ENCODE assay signal across 8 cellular contexts in genomic region chr22:17172172-17172833, GRCh38. TPM values are rescaled to one million over a fixed set of nuclear protein-coding genes. Genes with fewer than 3 reads are reported as not detected.
A peak's percentile ranks its signal among the peaks of the same experiment; 100 is the strongest.
DNase-seq lines count a peak whose midpoint lies in the region; ATAC-seq, FAIRE-seq and TF ChIP-seq lines count a peak whose summit lies in the region.

No MANE protein-coding gene starts in this region.

- no peaks in the 10 kb centered on the region for H3K27me3 ChIP-seq in bronchial epithelial cell (ENCODE audit: control insufficient read depth, insufficient read depth, low read length)
- 0 out of 5 replicates have a peak, but pooled peaks cover 0 to 5% of the 10 kb centered on the region in 2 experiments for H3K27me3 ChIP-seq in HepG2 (ENCODE audit: control insufficient read depth in 1 of 2, insufficient read depth in 2 of 2, low read length in 2 of 2)
- no peaks in the 10 kb centered on the region for H3K27me3 ChIP-seq in thyroid gland

- TF ChIP-seq CTCF in bronchial epithelial cell (IDR thresholded peaks at IDR 0.05; ENCODE audit: insufficient read depth, low read length, severe bottlenecking) (no peak), HepG2 (CRISPR knock-in tag; IDR thresholded peaks at IDR 0.05) (no peak), thyroid gland (IDR thresholded peaks at IDR 0.05) (peak in 2 of 6 experiments; percentile 8 to 10)

- TF ChIP-seq EP300 in HepG2 (IDR thresholded peaks at IDR 0.05; ENCODE audit: low read depth in 2 of 2, low read length in 2 of 2) (no peak), HepG2 (CRISPR knock-in tag; IDR thresholded peaks at IDR 0.05; ENCODE audit: borderline replicate concordance) (no peak)

- no TSS peak for BruUV-seq in HepG2 (replicated peaks; lab: Mats Ljungman, UMichigan)

- peak overlapping the region; percentile 79 for H2AFZ ChIP-seq in HepG2 (ENCODE audit: low read length)

- no peak for DNase-seq in activated naive CD4-positive, alpha-beta T cell treated with anti-CD3 and anti-CD28 coated beads for 36 hours
- no peak for DNase-seq in activated naive CD4-positive, alpha-beta T cell (lab: John Stamatoyannopoulos, UW)
- DNase-seq in bronchial epithelial cell (ENCODE audit: low read depth), result no peak
- no peak for DNase-seq in HepG2 (ENCODE audit: low spot score)
- DNase-seq in thyroid gland, result peak; percentile 70 to 80
- no peak for DNase-seq in RKO (ENCODE audit: low spot score)
- DNase-seq in AML-193 (lab: John Stamatoyannopoulos, UW), result no peak

- POLR2A ChIA-PET in HepG2 (lab: Yijun Ruan, JAX), result interaction anchor here (1.0 to 1.7 kb wide), 3 partner anchors 29 to 98 kb away, joined by 4 to 13 read pairs (median 7); no protein-coding TSS in a partner anchor

- H4K20me1 ChIP-seq in HepG2 (ENCODE audit: insufficient read depth, low read length), result no peaks in the 10 kb centered on the region

- H3K4me1 Mint-ChIP-seq in activated naive CD4-positive, alpha-beta T cell treated with anti-CD3 and anti-CD28 coated beads for 36 hours (ENCODE audit: low read depth), result peaks cover 5% of the 10 kb centered on the region

- no peak for FAIRE-seq in bronchial epithelial cell (lab: Jason Lieb, UNC)
- FAIRE-seq in HepG2 (lab: Jason Lieb, UNC), result no peak

- TF ChIP-seq POLR2A in HepG2 (IDR thresholded peaks at IDR 0.05; ENCODE audit: insufficient read depth in 1 of 2, low read depth in 2 of 2, low read length in 2 of 2), result no peak
- no peak for TF ChIP-seq POLR2A in thyroid gland (IDR thresholded peaks at IDR 0.05)

- peak overlapping the region; percentile 62 for H3K4me3 ChIP-seq in bronchial epithelial cell (ENCODE audit: low read depth, low read length)
- H3K4me3 ChIP-seq in HepG2 (replicated peaks in 1 of 3; ENCODE audit: insufficient read depth in 1 of 3, low read depth in 2 of 3, low read length in 3 of 3), result peak overlapping the region in 1 of 3 experiments; percentile 78; a peak in 1 of 6 replicates
- H3K4me3 ChIP-seq in thyroid gland (replicated peaks in 1 of 3), result peak overlapping the region in 2 of 3 donors; percentile 27 to 61

- in situ Hi-C loops in HepG2 (cut with HindIII; ENCODE audit: extremely low pct_ligation_motif_present, low pct_unique_long_range_greater_than_20kb), result loop anchor here (10.0 kb wide), 1 partner anchor 98 kb away; no protein-coding TSS in a partner anchor

- no peak for TF ChIP-seq RAD21 in HepG2 (CRISPR knock-in tag; IDR thresholded peaks at IDR 0.05)

- no peaks in the 10 kb centered on the region for H3K79me2 ChIP-seq in HepG2 (ENCODE audit: insufficient read depth, low read length)

- no peak overlapping the region for H3K9ac ChIP-seq in HepG2 (ENCODE audit: insufficient read depth, low read depth, low read length)

- no peaks in the 10 kb centered on the region for H3K27me3 Mint-ChIP-seq in activated naive CD4-positive, alpha-beta T cell treated with anti-CD3 and anti-CD28 coated beads for 36 hours (ENCODE audit: low read depth)

- H3K9me3 Mint-ChIP-seq in activated naive CD4-positive, alpha-beta T cell treated with anti-CD3 and anti-CD28 coated beads for 36 hours, result no peaks in the 10 kb centered on the region

- H3K27ac ChIP-seq in HepG2 (ENCODE audit: extremely low read length, insufficient read depth, low read length), result no peak overlapping the region
- H3K27ac ChIP-seq in thyroid gland, result peak overlapping the region; percentile 84 to 98 (median 95)

- H3K4me1 ChIP-seq in HepG2 (ENCODE audit: insufficient read depth, low read length) (no peaks in the 10 kb centered on the region), thyroid gland (peaks cover 0 to 15% of the 10 kb centered on the region in 2 donors)

- H3K9me3 ChIP-seq in HepG2 (ENCODE audit: low read length), result no peaks in the 10 kb centered on the region
- H3K9me3 ChIP-seq in thyroid gland, result no peaks in the 10 kb centered on the region

- no peaks in the 10 kb centered on the region for H3K36me3 Mint-ChIP-seq in activated naive CD4-positive, alpha-beta T cell treated with anti-CD3 and anti-CD28 coated beads for 36 hours (ENCODE audit: low read depth)

- WGBS in HepG2 (ENCODE audit: low lambda C conversion rate), result 68% methylated on average over 8 of the region's 17 CpGs
- 50 to 59% methylated on average over 15 to 17 of the region's 17 CpGs for WGBS in thyroid gland, 2 donors

- ATAC-seq in HepG2, result no peak
- no peak for ATAC-seq in GM21786 (IDR thresholded peaks at IDR 0.05; ENCODE audit: unreplicated experiment)

- H3K4me2 ChIP-seq in HepG2 (ENCODE audit: low read depth, low read length), result peak overlapping the region; percentile 33

- peak overlapping the region; percentile 78 for H3K4me3 Mint-ChIP-seq in activated naive CD4-positive, alpha-beta T cell treated with anti-CD3 and anti-CD28 coated beads for 36 hours

- H3K36me3 ChIP-seq in bronchial epithelial cell (ENCODE audit: control insufficient read depth, insufficient read depth, low read length) (no peaks in the 10 kb centered on the region), HepG2 (replicated peaks in 1 of 2; ENCODE audit: control insufficient read depth in 1 of 2, insufficient read depth in 2 of 2, low read length in 2 of 2) (no peaks in the 10 kb centered on the region), thyroid gland (no peaks in the 10 kb centered on the region)

- CTCF ChIA-PET in activated naive CD4-positive, alpha-beta T cell treated with anti-CD3 and anti-CD28 coated beads for 36 hours (lab: Charles Lee), result interaction anchor here (0.6 to 4.8 kb wide), 66 partner anchors 9 to 467 kb away, joined by 3 to 85 read pairs (median 4); partner anchors contain the start of genes ADA2, BCL2L13 and HDHD5
- CTCF ChIA-PET in HepG2 (lab: Yijun Ruan, JAX; ENCODE audit: low intra/inter-chr PET ratio, low total read pairs), result interaction anchor here (1.7 kb wide), 1 partner anchor 328 kb away, joined by 8 read pairs; no protein-coding TSS in a partner anchor

- no peak overlapping the region for H3K27ac Mint-ChIP-seq in activated naive CD4-positive, alpha-beta T cell treated with anti-CD3 and anti-CD28 coated beads for 36 hours

- intact Hi-C loops in activated naive CD4-positive, alpha-beta T cell treated with anti-CD3 and anti-CD28 coated beads for 36 hours (cut with micrococcal nuclease), result loop anchor here (2.0 to 5.0 kb wide), 2 partner anchors 45 to 904 kb away; partner anchors contain the start of genes ADA2 and PEX26
- intact Hi-C loops in HepG2 (cut with micrococcal nuclease; ENCODE audit: unreplicated experiment) (loop anchor here (5.0 kb wide), 1 partner anchor 330 kb away; no protein-coding TSS in a partner anchor), thyroid gland (cut with DNase I) (loop anchor here (5.0 kb wide), 1 partner anchor 330 kb away; no protein-coding TSS in a partner anchor)

RNA-seq across cellular contexts. Expression of gene HDHD5, which starts 13.2 kb away (rescaled TPM):
- total RNA-seq in activated naive CD4-positive, alpha-beta T cell treated with anti-CD3 and anti-CD28 coated beads for 36 hours, result 10 to 100 TPM; 40.1 to 43.7 TPM
- total RNA-seq in bronchial epithelial cell, result 41.9 and 50.5 TPM in 2 replicates
- not detected in 2 replicates for total RNA-seq in HepG2 (2016; rRNA removed; fragmentation: Illumina TruSeq; extraction: Trizol)
- total RNA-seq in HepG2 (2016; cell fraction: cytosol; rRNA removed; fragmentation: Illumina TruSeq; extraction: Trizol; ENCODE audit: low read depth), result not detected in 2 replicates
- not detected in 2 replicates for total RNA-seq in HepG2 (2016; cell fraction: insoluble cytoplasmic fraction; rRNA removed; fragmentation: Illumina TruSeq; extraction: Trizol)
- not detected in 2 replicates for total RNA-seq in HepG2 (2016; cell fraction: membrane; rRNA removed; fragmentation: Illumina TruSeq; extraction: Trizol)
- total RNA-seq in HepG2 (2016; cell fraction: nucleus; rRNA removed; fragmentation: Illumina TruSeq; extraction: Trizol), result not detected in 2 replicates
- not detected in 2 replicates for polyA plus RNA-seq in HepG2 (2011; rRNA removed)
- polyA plus RNA-seq in HepG2 (2011; cell fraction: cytosol; rRNA removed), result not detected in 2 replicates
- not detected in 2 replicates for polyA plus RNA-seq in HepG2 (2011; cell fraction: nucleus; rRNA removed)
- not detected in 2 replicates for polyA plus RNA-seq in HepG2 (2012)
- polyA plus RNA-seq in HepG2 (2016; cell fraction: cytosol; fragmentation: Illumina TruSeq; extraction: Trizol; ENCODE audit: low read depth), result not detected in 2 replicates
- polyA plus RNA-seq in HepG2 (2016; cell fraction: insoluble cytoplasmic fraction; fragmentation: Illumina TruSeq; extraction: Trizol; ENCODE audit: low read depth), result not detected in 2 replicates
- polyA plus RNA-seq in HepG2 (2016; cell fraction: membrane; fragmentation: Illumina TruSeq; extraction: Trizol; ENCODE audit: low read depth), result not detected in 2 replicates
- polyA plus RNA-seq in HepG2 (2016; cell fraction: nucleus; fragmentation: Illumina TruSeq; extraction: Trizol; ENCODE audit: insufficient read depth, low read depth), result not detected in 2 replicates
- 0.34 and 36.3 TPM in 2 replicates for polyA minus RNA-seq in HepG2 (2011; rRNA and poly(A)+ RNA removed; ENCODE audit: low replicate concordance)
- 0.69 and 0.79 TPM in 2 replicates for polyA minus RNA-seq in HepG2 (2011; cell fraction: cytosol; rRNA and poly(A)+ RNA removed)
- 0.52 TPM in 1 of 2 replicates, not detected in the other for polyA minus RNA-seq in HepG2 (2011; cell fraction: nucleus; rRNA and poly(A)+ RNA removed)
- 10 to 100 TPM; 21.6 to 37.8 (median 25.8) TPM for total RNA-seq in thyroid gland

RNA-seq across cellular contexts. Expression of gene ADA2, which starts 46.9 kb away (rescaled TPM):
- 1 to 10 TPM; 1.1 to 1.5 TPM for total RNA-seq in activated naive CD4-positive, alpha-beta T cell treated with anti-CD3 and anti-CD28 coated beads for 36 hours
- total RNA-seq in bronchial epithelial cell, result 1.1 and 1.2 TPM in 2 replicates
- total RNA-seq in HepG2 (2016; rRNA removed; fragmentation: Illumina TruSeq; extraction: Trizol), result not detected in 2 replicates
- total RNA-seq in HepG2 (2016; cell fraction: cytosol; rRNA removed; fragmentation: Illumina TruSeq; extraction: Trizol; ENCODE audit: low read depth), result not detected in 2 replicates
- total RNA-seq in HepG2 (2016; cell fraction: insoluble cytoplasmic fraction; rRNA removed; fragmentation: Illumina TruSeq; extraction: Trizol), result not detected in 2 replicates
- not detected in 2 replicates for total RNA-seq in HepG2 (2016; cell fraction: membrane; rRNA removed; fragmentation: Illumina TruSeq; extraction: Trizol)
- not detected in 2 replicates for total RNA-seq in HepG2 (2016; cell fraction: nucleus; rRNA removed; fragmentation: Illumina TruSeq; extraction: Trizol)
- not detected in 2 replicates for polyA plus RNA-seq in HepG2 (2011; rRNA removed)
- not detected in 2 replicates for polyA plus RNA-seq in HepG2 (2011; cell fraction: cytosol; rRNA removed)
- polyA plus RNA-seq in HepG2 (2011; cell fraction: nucleus; rRNA removed), result not detected in 2 replicates
- not detected in 2 replicates for polyA plus RNA-seq in HepG2 (2012)
- not detected in 2 replicates for polyA plus RNA-seq in HepG2 (2016; cell fraction: cytosol; fragmentation: Illumina TruSeq; extraction: Trizol; ENCODE audit: low read depth)
- polyA plus RNA-seq in HepG2 (2016; cell fraction: insoluble cytoplasmic fraction; fragmentation: Illumina TruSeq; extraction: Trizol; ENCODE audit: low read depth), result not detected in 2 replicates
- not detected in 2 replicates for polyA plus RNA-seq in HepG2 (2016; cell fraction: membrane; fragmentation: Illumina TruSeq; extraction: Trizol; ENCODE audit: low read depth)
- polyA plus RNA-seq in HepG2 (2016; cell fraction: nucleus; fragmentation: Illumina TruSeq; extraction: Trizol; ENCODE audit: insufficient read depth, low read depth), result not detected in 2 replicates
- polyA minus RNA-seq in HepG2 (2011; rRNA and poly(A)+ RNA removed; ENCODE audit: low replicate concordance), result not detected in 2 replicates
- polyA minus RNA-seq in HepG2 (2011; cell fraction: cytosol; rRNA and poly(A)+ RNA removed), result not detected in 2 replicates
- polyA minus RNA-seq in HepG2 (2011; cell fraction: nucleus; rRNA and poly(A)+ RNA removed), result not detected in 2 replicates
- total RNA-seq in thyroid gland, result 10 to 100 TPM in 2 of 4 donors, 1 to 10 TPM in 2; 5.2 to 19.8 (median 12.6) TPM

RNA-seq across cellular contexts. Expression of gene TMEM121B, which starts 51.1 kb away (rescaled TPM):
- total RNA-seq in activated naive CD4-positive, alpha-beta T cell treated with anti-CD3 and anti-CD28 coated beads for 36 hours, result under 1 TPM; 0.19 to 0.22 TPM
- total RNA-seq in bronchial epithelial cell, result not detected in 2 replicates
- not detected in 2 replicates for total RNA-seq in HepG2 (2016; rRNA removed; fragmentation: Illumina TruSeq; extraction: Trizol)
- total RNA-seq in HepG2 (2016; cell fraction: cytosol; rRNA removed; fragmentation: Illumina TruSeq; extraction: Trizol; ENCODE audit: low read depth), result not detected in 2 replicates
- total RNA-seq in HepG2 (2016; cell fraction: insoluble cytoplasmic fraction; rRNA removed; fragmentation: Illumina TruSeq; extraction: Trizol), result not detected in 2 replicates
- not detected in 2 replicates for total RNA-seq in HepG2 (2016; cell fraction: membrane; rRNA removed; fragmentation: Illumina TruSeq; extraction: Trizol)
- total RNA-seq in HepG2 (2016; cell fraction: nucleus; rRNA removed; fragmentation: Illumina TruSeq; extraction: Trizol), result not detected in 2 replicates
- polyA plus RNA-seq in HepG2 (2011; rRNA removed), result not detected in 2 replicates
- 0.01 TPM in 1 of 2 replicates, not detected in the other for polyA plus RNA-seq in HepG2 (2011; cell fraction: cytosol; rRNA removed)
- not detected in 2 replicates for polyA plus RNA-seq in HepG2 (2011; cell fraction: nucleus; rRNA removed)
- polyA plus RNA-seq in HepG2 (2012), result not detected in 2 replicates
- not detected in 2 replicates for polyA plus RNA-seq in HepG2 (2016; cell fraction: cytosol; fragmentation: Illumina TruSeq; extraction: Trizol; ENCODE audit: low read depth)
- not detected in 2 replicates for polyA plus RNA-seq in HepG2 (2016; cell fraction: insoluble cytoplasmic fraction; fragmentation: Illumina TruSeq; extraction: Trizol; ENCODE audit: low read depth)
- not detected in 2 replicates for polyA plus RNA-seq in HepG2 (2016; cell fraction: membrane; fragmentation: Illumina TruSeq; extraction: Trizol; ENCODE audit: low read depth)
- polyA plus RNA-seq in HepG2 (2016; cell fraction: nucleus; fragmentation: Illumina TruSeq; extraction: Trizol; ENCODE audit: insufficient read depth, low read depth), result not detected in 2 replicates
- polyA minus RNA-seq in HepG2 (2011; rRNA and poly(A)+ RNA removed; ENCODE audit: low replicate concordance), result not detected in 2 replicates
- polyA minus RNA-seq in HepG2 (2011; cell fraction: cytosol; rRNA and poly(A)+ RNA removed), result not detected in 2 replicates
- not detected in 2 replicates for polyA minus RNA-seq in HepG2 (2011; cell fraction: nucleus; rRNA and poly(A)+ RNA removed)
- total RNA-seq in thyroid gland, result under 1 TPM in 2 of 4 donors, not detected in 2; 0.10 to 0.17 TPM

Comparison
In these comparisons a context has a peak if more than half of its experiments do, and no peak if none do; other contexts are left out.
1. DNase-seq: peak in thyroid gland (2 of 2); none in activated naive CD4-positive, alpha-beta T cell treated with anti-CD3 and anti-CD28 coated beads for 36 hours (single experiment), activated naive CD4-positive, alpha-beta T cell (0 of 4), bronchial epithelial cell (single experiment), HepG2 (single experiment), RKO (single experiment) and AML-193 (0 of 2).
2. RNA of gene HDHD5, which starts 13.2 kb away (total RNA-seq): 41.9 to 50.5 TPM in bronchial epithelial cell, 40.1 to 43.7 TPM in activated naive CD4-positive, alpha-beta T cell treated with anti-CD3 and anti-CD28 coated beads for 36 hours and 21.6 to 37.8 TPM in thyroid gland; not detected in HepG2; every median in the first group is over 10 times any median in the second.